In genomic region chr5:67957374-67957773, GRCh38 we compare ENCODE assay signal across 23 cellular contexts.
DNase-seq lines count a peak whose midpoint lies in the region; ATAC-seq and TF ChIP-seq lines count a peak whose summit lies in the region.
"Had no signal": no experiment of that assay in that cellular context is flagged by ENCODE, and none has a peak within 500 bp of the region (broad histone marks: within the 10 kb centered on the region; RNA-seq: fewer than 3 reads in every experiment).

No MANE protein-coding gene starts in this region.

- H3K36me3 Mint-ChIP-seq in WTC11 (no peaks in the 10 kb centered on the region), type B pancreatic cell (no peaks in the 10 kb centered on the region)
- H3K36me3 Mint-ChIP-seq: activated naive CD4-positive, alpha-beta T cell treated with anti-CD3 and anti-CD28 coated beads, Interleukin-2, amount 50 U/mL, for 24 hours; stimulated activated memory B cell treated with anti-CD40 and anti-IgM and Interleukin-4, amounts not matched to agents 10 μg/mL and 1 μg/mL and 100 μg/mL, for 72 hours had no signal

- H3K9me3 Mint-ChIP-seq in WTC11 (no peaks in the 10 kb centered on the region), type B pancreatic cell (peaks cover 6% of the 10 kb centered on the region)
- H3K9me3 Mint-ChIP-seq: activated naive CD4-positive, alpha-beta T cell treated with anti-CD3 and anti-CD28 coated beads, Interleukin-2, amount 50 U/mL, for 24 hours; activated T-helper 2 cell treated with anti-CD3 and anti-CD28 coated beads, Interferon-gamma antibody, Interleukin-2, Interleukin-4, amounts not matched to agents 10 μg/mL and 5 μg/mL and 100 μg/mL, durations not matched to agents 14 hours and 24 hours and 36 hours had no signal

- H3K4me1 Mint-ChIP-seq in WTC11 (peaks cover 30% of the 10 kb centered on the region), type B pancreatic cell (ENCODE audit: unreplicated experiment) (peaks cover 20% of the 10 kb centered on the region)
- H3K4me1 Mint-ChIP-seq: activated CD4-positive, alpha-beta T cell treated with anti-CD3 and anti-CD28 coated beads for 36 hours; activated naive CD4-positive, alpha-beta T cell treated with anti-CD3 and anti-CD28 coated beads, Interleukin-2, amount 50 U/mL, for 24 hours; stimulated activated memory B cell treated with anti-CD40 and anti-IgM and Interleukin-4, amounts not matched to agents 10 μg/mL and 1 μg/mL and 100 μg/mL, for 72 hours had no signal

- POLR2A ChIA-PET in WTC11 (lab: Charles Lee), result no interaction called here

- DNase-seq in NCI-H146 (lab: John Stamatoyannopoulos, UW) (peak; percentile 64), WTC11 (ENCODE audit: low spot score) (no peak), iPS-NIHi7 (ENCODE audit: extremely low spot score) (peak; percentile 45), pons (ENCODE audit: low spot score) (peak; percentile 17), type B pancreatic cell (ENCODE audit: extremely low spot score, unreplicated experiment) (no peak), T1000 (lab: John Stamatoyannopoulos, UW) (no peak), MV-4-11 (lab: John Stamatoyannopoulos, UW) (no peak)
- DNase-seq: activated CD4-positive, alpha-beta T cell treated with anti-CD3 and anti-CD28 coated beads for 36 hours; activated T-cell treated with anti-CD3 and anti-CD28 coated beads for 4 hours; COR-L47; DMS53; GDM1; hippocampal formation; NCI-H187; NCI-H446 treated with DMSO at 0.1 percent for 48 hours; NCI-H82 had no signal

- ATAC-seq in WTC11 (peak; percentile 72), HG02642 (IDR thresholded peaks at IDR 0.05; ENCODE audit: poor library complexity, unreplicated experiment) (no peak)
- ATAC-seq: activated CD4-positive, alpha-beta T cell treated with anti-CD3 and anti-CD28 coated beads for 36 hours; gastroesophageal sphincter; HCT116; left lobe of liver; stimulated activated memory B cell treated with anti-CD40 and anti-IgM and Interleukin-4, amounts not matched to agents 10 μg/mL and 1 μg/mL and 100 μg/mL, for 72 hours had no signal

- H3K27me3 Mint-ChIP-seq in WTC11 (ENCODE audit: low read depth), result no peaks in the 10 kb centered on the region
- H3K27me3 Mint-ChIP-seq in type B pancreatic cell, result no peaks in the 10 kb centered on the region
- H3K27me3 Mint-ChIP-seq: activated CD4-positive, alpha-beta T cell treated with anti-CD3 and anti-CD28 coated beads for 36 hours had no signal

- TF ChIP-seq CTCF in WTC11 (IDR thresholded peaks at IDR 0.05) (no peak), type B pancreatic cell (conservative IDR thresholded peaks at IDR 0.05) (no peak)

- CTCF ChIA-PET in WTC11 (lab: Charles Lee), result interaction anchor here (0.9 kb wide), 1 partner anchor 290 kb away, joined by 3 read pairs; no protein-coding TSS in a partner anchor

- H3K4me3 Mint-ChIP-seq in WTC11 (no peak overlapping the region), type B pancreatic cell (no peak overlapping the region)
- H3K4me3 Mint-ChIP-seq: activated CD4-positive, alpha-beta T cell treated with anti-CD3 and anti-CD28 coated beads for 36 hours; activated naive CD4-positive, alpha-beta T cell treated with anti-CD3 and anti-CD28 coated beads, Interleukin-2, amount 50 U/mL, for 24 hours; stimulated activated memory B cell treated with anti-CD40 and anti-IgM and Interleukin-4, amounts not matched to agents 10 μg/mL and 1 μg/mL and 100 μg/mL, for 72 hours had no signal

- H3K27ac Mint-ChIP-seq in WTC11 (0 out of 2 replicates have a peak overlapping the region, but pooled peaks have one; percentile 37), type B pancreatic cell (no peak overlapping the region)
- H3K27ac Mint-ChIP-seq: activated CD4-positive, alpha-beta T cell treated with anti-CD3 and anti-CD28 coated beads for 36 hours; activated naive CD4-positive, alpha-beta T cell treated with anti-CD3 and anti-CD28 coated beads, Interleukin-2, amount 50 U/mL, for 24 hours; activated T-helper 2 cell treated with anti-CD3 and anti-CD28 coated beads, Interferon-gamma antibody, Interleukin-2, Interleukin-4, amounts not matched to agents 10 μg/mL and 5 μg/mL and 100 μg/mL, durations not matched to agents 14 hours and 24 hours and 36 hours; stimulated activated memory B cell treated with anti-CD40 and anti-IgM and Interleukin-4, amounts not matched to agents 10 μg/mL and 1 μg/mL and 100 μg/mL, for 72 hours had no signal

TF ChIP-seq in WTC11, 78 proteins besides CTCF, POLR2A, EP300 and RAD21:
- TF ChIP-seq ZNF416 (CRISPR knock-in tag; IDR thresholded peaks at IDR 0.05), result no peak
- no peak for TF ChIP-seq OVOL2 (CRISPR knock-in tag; IDR thresholded peaks at IDR 0.05; ENCODE audit: borderline replicate concordance)
- TF ChIP-seq, protein P1, sequence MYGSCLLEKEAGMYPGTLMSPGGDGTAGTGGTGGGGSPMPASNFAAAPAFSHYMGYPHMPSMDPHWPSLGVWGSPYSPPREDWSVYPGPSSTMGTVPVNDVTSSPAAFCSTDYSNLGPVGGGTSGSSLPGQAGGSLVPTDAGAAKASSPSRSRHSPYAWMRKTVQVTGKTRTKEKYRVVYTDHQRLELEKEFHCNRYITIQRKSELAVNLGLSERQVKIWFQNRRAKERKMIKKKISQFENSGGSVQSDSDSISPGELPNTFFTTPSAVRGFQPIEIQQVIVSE (CRISPR knock-in tag; IDR thresholded peaks at IDR 0.05; ENCODE audit: borderline replicate concordance), result no peak
- TF ChIP-seq ETV6 (CRISPR knock-in tag; IDR thresholded peaks at IDR 0.05), result no peak
- no peak for TF ChIP-seq CREB1 (CRISPR knock-in tag; IDR thresholded peaks at IDR 0.05)
- TF ChIP-seq ZNF423 (CRISPR knock-in tag; IDR thresholded peaks at IDR 0.05), result no peak
- TF ChIP-seq SP1 (CRISPR knock-in tag; conservative IDR thresholded peaks at IDR 0.05), result no peak
- TF ChIP-seq CREM (CRISPR knock-in tag; IDR thresholded peaks at IDR 0.05), result no peak
- no peak for TF ChIP-seq EMX1 (CRISPR knock-in tag; IDR thresholded peaks at IDR 0.05)

Comparison
In these comparisons a context has a peak if more than half of its experiments do, and no peak if none do; other contexts are left out.
1. DNase-seq: peak in NCI-H146 (single experiment), iPS-NIHi7 (single experiment) and pons (single experiment); none in WTC11 (single experiment), type B pancreatic cell (single experiment), T1000 (single experiment) and MV-4-11 (single experiment).